1 cellular context compared by ENCODE assay signal in the genomic region with DNA sequence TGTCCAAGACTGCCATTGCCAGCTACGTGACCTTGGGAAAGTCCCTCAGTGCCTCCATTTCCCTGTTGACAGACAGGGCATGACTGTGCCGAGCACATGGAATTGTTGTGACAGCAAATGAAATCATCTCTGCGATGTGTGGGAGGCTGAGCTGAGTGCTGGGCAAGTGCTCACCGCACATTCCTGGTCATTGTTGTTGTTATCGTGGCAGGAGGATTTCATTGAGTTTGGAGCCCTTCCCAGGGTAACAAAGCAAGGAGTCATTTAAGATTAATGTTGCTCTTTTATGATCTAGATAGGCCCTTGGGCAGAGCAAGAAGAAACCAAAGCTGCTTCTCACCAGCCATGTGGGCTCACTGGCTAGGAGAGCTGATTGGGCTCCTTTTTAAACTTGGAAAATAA.
TF ChIP-seq lines count a peak whose summit lies in the region.

No MANE protein-coding gene starts in this region.

TF ChIP-seq in GM23338, 12 proteins besides CTCF, POLR2A, EP300 and RAD21 (continued from another document):
- TF ChIP-seq, protein P1, sequence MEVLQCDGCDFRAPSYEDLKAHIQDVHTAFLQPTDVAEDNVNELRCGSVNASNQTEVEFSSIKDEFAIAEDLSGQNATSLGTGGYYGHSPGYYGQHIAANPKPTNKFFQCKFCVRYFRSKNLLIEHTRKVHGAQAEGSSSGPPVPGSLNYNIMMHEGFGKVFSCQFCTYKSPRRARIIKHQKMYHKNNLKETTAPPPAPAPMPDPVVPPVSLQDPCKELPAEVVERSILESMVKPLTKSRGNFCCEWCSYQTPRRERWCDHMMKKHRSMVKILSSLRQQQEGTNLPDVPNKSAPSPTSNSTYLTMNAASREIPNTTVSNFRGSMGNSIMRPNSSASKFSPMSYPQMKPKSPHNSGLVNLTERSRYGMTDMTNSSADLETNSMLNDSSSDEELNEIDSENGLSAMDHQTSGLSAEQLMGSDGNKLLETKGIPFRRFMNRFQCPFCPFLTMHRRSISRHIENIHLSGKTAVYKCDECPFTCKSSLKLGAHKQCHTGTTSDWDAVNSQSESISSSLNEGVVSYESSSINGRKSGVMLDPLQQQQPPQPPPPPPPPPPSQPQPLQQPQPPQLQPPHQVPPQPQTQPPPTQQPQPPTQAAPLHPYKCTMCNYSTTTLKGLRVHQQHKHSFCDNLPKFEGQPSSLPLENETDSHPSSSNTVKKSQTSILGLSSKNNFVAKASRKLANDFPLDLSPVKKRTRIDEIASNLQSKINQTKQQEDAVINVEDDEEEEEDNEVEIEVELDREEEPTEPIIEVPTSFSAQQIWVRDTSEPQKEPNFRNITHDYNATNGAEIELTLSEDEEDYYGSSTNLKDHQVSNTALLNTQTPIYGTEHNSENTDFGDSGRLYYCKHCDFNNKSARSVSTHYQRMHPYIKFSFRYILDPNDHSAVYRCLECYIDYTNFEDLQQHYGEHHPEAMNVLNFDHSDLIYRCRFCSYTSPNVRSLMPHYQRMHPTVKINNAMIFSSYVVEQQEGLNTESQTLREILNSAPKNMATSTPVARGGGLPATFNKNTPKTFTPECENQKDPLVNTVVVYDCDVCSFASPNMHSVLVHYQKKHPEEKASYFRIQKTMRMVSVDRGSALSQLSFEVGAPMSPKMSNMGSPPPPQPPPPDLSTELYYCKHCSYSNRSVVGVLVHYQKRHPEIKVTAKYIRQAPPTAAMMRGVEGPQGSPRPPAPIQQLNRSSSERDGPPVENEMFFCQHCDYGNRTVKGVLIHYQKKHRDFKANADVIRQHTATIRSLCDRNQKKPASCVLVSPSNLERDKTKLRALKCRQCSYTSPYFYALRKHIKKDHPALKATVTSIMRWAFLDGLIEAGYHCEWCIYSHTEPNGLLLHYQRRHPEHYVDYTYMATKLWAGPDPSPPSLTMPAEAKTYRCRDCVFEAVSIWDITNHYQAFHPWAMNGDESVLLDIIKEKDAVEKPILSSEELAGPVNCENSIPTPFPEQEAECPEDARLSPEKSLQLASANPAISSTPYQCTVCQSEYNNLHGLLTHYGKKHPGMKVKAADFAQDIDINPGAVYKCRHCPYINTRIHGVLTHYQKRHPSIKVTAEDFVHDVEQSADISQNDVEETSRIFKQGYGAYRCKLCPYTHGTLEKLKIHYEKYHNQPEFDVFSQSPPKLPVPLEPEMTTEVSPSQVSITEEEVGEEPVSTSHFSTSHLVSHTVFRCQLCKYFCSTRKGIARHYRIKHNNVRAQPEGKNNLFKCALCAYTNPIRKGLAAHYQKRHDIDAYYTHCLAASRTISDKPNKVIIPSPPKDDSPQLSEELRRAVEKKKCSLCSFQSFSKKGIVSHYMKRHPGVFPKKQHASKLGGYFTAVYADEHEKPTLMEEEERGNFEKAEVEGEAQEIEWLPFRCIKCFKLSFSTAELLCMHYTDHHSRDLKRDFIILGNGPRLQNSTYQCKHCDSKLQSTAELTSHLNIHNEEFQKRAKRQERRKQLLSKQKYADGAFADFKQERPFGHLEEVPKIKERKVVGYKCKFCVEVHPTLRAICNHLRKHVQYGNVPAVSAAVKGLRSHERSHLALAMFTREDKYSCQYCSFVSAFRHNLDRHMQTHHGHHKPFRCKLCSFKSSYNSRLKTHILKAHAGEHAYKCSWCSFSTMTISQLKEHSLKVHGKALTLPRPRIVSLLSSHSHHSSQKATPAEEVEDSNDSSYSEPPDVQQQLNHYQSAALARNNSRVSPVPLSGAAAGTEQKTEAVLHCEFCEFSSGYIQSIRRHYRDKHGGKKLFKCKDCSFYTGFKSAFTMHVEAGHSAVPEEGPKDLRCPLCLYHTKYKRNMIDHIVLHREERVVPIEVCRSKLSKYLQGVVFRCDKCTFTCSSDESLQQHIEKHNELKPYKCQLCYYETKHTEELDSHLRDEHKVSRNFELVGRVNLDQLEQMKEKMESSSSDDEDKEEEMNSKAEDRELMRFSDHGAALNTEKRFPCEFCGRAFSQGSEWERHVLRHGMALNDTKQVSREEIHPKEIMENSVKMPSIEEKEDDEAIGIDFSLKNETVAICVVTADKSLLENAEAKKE (CRISPR knock-in tag; IDR thresholded peaks at IDR 0.05) = no peak
- TF ChIP-seq POLR2AphosphoS5 (IDR thresholded peaks at IDR 0.05; ENCODE audit: low read depth) (no peak), STAT1 (IDR thresholded peaks at IDR 0.05; ENCODE audit: unreplicated experiment) (no peak), JUNB (IDR thresholded peaks at IDR 0.05; ENCODE audit: unreplicated experiment) (no peak), NANOG (IDR thresholded peaks at IDR 0.05; ENCODE audit: borderline replicate concordance) (no peak), ZNF331 (CRISPR knock-in tag; IDR thresholded peaks at IDR 0.05; ENCODE audit: low read depth) (no peak)
- TF ChIP-seq, protein P2, sequence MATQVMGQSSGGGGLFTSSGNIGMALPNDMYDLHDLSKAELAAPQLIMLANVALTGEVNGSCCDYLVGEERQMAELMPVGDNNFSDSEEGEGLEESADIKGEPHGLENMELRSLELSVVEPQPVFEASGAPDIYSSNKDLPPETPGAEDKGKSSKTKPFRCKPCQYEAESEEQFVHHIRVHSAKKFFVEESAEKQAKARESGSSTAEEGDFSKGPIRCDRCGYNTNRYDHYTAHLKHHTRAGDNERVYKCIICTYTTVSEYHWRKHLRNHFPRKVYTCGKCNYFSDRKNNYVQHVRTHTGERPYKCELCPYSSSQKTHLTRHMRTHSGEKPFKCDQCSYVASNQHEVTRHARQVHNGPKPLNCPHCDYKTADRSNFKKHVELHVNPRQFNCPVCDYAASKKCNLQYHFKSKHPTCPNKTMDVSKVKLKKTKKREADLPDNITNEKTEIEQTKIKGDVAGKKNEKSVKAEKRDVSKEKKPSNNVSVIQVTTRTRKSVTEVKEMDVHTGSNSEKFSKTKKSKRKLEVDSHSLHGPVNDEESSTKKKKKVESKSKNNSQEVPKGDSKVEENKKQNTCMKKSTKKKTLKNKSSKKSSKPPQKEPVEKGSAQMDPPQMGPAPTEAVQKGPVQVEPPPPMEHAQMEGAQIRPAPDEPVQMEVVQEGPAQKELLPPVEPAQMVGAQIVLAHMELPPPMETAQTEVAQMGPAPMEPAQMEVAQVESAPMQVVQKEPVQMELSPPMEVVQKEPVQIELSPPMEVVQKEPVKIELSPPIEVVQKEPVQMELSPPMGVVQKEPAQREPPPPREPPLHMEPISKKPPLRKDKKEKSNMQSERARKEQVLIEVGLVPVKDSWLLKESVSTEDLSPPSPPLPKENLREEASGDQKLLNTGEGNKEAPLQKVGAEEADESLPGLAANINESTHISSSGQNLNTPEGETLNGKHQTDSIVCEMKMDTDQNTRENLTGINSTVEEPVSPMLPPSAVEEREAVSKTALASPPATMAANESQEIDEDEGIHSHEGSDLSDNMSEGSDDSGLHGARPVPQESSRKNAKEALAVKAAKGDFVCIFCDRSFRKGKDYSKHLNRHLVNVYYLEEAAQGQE (IDR thresholded peaks at IDR 0.05; ENCODE audit: unreplicated experiment) = no peak
- TF ChIP-seq, protein P3, sequence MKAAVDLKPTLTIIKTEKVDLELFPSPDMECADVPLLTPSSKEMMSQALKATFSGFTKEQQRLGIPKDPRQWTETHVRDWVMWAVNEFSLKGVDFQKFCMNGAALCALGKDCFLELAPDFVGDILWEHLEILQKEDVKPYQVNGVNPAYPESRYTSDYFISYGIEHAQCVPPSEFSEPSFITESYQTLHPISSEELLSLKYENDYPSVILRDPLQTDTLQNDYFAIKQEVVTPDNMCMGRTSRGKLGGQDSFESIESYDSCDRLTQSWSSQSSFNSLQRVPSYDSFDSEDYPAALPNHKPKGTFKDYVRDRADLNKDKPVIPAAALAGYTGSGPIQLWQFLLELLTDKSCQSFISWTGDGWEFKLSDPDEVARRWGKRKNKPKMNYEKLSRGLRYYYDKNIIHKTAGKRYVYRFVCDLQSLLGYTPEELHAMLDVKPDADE (IDR thresholded peaks at IDR 0.05) = no peak
